ENCODE assay signal across 8 cellular contexts in the genomic region with DNA sequence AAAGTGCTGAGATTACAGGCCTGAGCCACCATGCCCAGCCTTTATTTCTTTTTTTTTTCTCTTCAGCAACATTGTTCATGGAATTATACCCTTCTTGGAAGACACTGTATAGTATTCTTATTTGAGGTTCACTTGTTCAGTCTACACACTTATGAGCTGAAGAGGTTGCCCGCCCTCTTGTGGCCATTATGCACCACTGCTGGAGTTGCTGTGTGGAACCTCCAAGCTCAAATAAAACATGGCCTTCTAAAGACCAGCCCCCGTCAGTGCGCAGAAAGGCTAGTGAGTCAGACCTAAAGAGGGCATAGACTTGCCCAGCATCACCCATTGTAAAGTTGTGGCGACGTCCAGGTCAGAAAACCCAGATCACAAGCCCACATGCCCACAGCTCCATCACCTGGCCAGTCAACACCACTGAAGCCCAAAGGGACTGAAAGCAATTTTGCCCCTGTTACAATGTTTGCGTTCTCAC. TPM values are rescaled to one million over a fixed set of nuclear protein-coding genes. Genes with fewer than 3 reads are reported as not detected.
DNase-seq lines count a peak whose midpoint lies in the region; ATAC-seq and TF ChIP-seq lines count a peak whose summit lies in the region.

No MANE protein-coding gene starts in this region.

- H3K27me3 ChIP-seq in OCI-LY1 (ENCODE audit: insufficient read depth, low read length) (no peaks in the 10 kb centered on the region), esophagus squamous epithelium (no peaks in the 10 kb centered on the region)

- no peaks in the 10 kb centered on the region for H4K20me1 ChIP-seq in OCI-LY1 (ENCODE audit: insufficient read depth, low read length)

- H3F3A ChIP-seq in OCI-LY1 (ENCODE audit: insufficient read depth, low read length), result 0 out of 2 replicates have a peak, but pooled peaks cover 3% of the 10 kb centered on the region

- peaks cover 8% of the 10 kb centered on the region for H3K4me1 ChIP-seq in OCI-LY1 (ENCODE audit: insufficient read depth, low read length, severe bottlenecking)
- peaks cover 0 to 26% (median 5%) of the 10 kb centered on the region in 3 donors for H3K4me1 ChIP-seq in esophagus squamous epithelium

- ATAC-seq in GM19035 (IDR thresholded peaks at IDR 0.05; ENCODE audit: unreplicated experiment), result peak; percentile 73
- ATAC-seq in natural killer cell treated with Interleukin-12 subunit alpha and Interleukin-12 subunit beta and Interleukin-15 and Interleukin-18, amount 100 ng/mL, for 72 hours, result peak; percentile 79 to 85

- H3K27ac ChIP-seq in OCI-LY1 (ENCODE audit: low read depth, low read length, poor library complexity, severe bottlenecking) (no peak overlapping the region), esophagus squamous epithelium (no peak overlapping the region), substantia nigra (ENCODE audit: low read depth, low read length, poor library complexity, severe bottlenecking) (peak overlapping the region; percentile 91)

- no peaks in the 10 kb centered on the region for H3K36me3 ChIP-seq in OCI-LY1 (ENCODE audit: insufficient read depth, low read length)
- peaks cover 0 to 17% (median 0%) of the 10 kb centered on the region in 3 donors for H3K36me3 ChIP-seq in esophagus squamous epithelium

- DNase-seq in AG10803 (ENCODE audit: low read depth) (peak; percentile 87), HuH-7.5 (ENCODE audit: low spot score) (peak; percentile 48), activated T-cell treated with anti-CD3 and anti-CD28 coated beads for 24 hours (ENCODE audit: low read depth) (peak; percentile 50), esophagus squamous epithelium (lab: John Stamatoyannopoulos, UW) (no peak), substantia nigra (lab: John Stamatoyannopoulos, UW) (peak in 43 of 49 donors; percentile 15 to 86 (median 61))
- DNase-seq in natural killer cell treated with Interleukin-12 subunit alpha and Interleukin-12 subunit beta and Interleukin-15 and Interleukin-18, amount 100 ng/mL, for 72 hours (ENCODE audit: low spot score), result peak; percentile 70

- no peaks in the 10 kb centered on the region for H3K27me3 Mint-ChIP-seq in natural killer cell treated with Interleukin-12 subunit alpha and Interleukin-12 subunit beta and Interleukin-15 and Interleukin-18, amount 100 ng/mL, for 72 hours

- H3K4me2 ChIP-seq in OCI-LY1 (ENCODE audit: low read length), result peak overlapping the region; percentile 22; the same call in 1 of the 2 replicates

- intact Hi-C loops in esophagus squamous epithelium (cut with DNase I), result loop anchor here (5.0 kb wide), 1 partner anchor 41 kb away; no protein-coding TSS in a partner anchor

- H3K9me3 Mint-ChIP-seq in natural killer cell treated with Interleukin-12 subunit alpha and Interleukin-12 subunit beta and Interleukin-15 and Interleukin-18, amount 100 ng/mL, for 72 hours, result no peaks in the 10 kb centered on the region

- no peaks in the 10 kb centered on the region for H3K36me3 Mint-ChIP-seq in natural killer cell treated with Interleukin-12 subunit alpha and Interleukin-12 subunit beta and Interleukin-15 and Interleukin-18, amount 100 ng/mL, for 72 hours

- H3K4me1 Mint-ChIP-seq in natural killer cell treated with Interleukin-12 subunit alpha and Interleukin-12 subunit beta and Interleukin-15 and Interleukin-18, amount 100 ng/mL, for 72 hours (ENCODE audit: low read depth in 2 of 2), result peaks cover 0 to 3% of the 10 kb centered on the region in 2 donors

- 0 to 6% methylated on average over 3 to 6 of the region's 6 CpGs for WGBS in esophagus squamous epithelium, 2 donors

- H3K79me2 ChIP-seq in OCI-LY1 (ENCODE audit: insufficient read depth, low read length), result no peaks in the 10 kb centered on the region

- TF ChIP-seq POLR2A in esophagus squamous epithelium (IDR thresholded peaks at IDR 0.05), result no peak

- no peak overlapping the region for H3K4me3 Mint-ChIP-seq in natural killer cell treated with Interleukin-12 subunit alpha and Interleukin-12 subunit beta and Interleukin-15 and Interleukin-18, amount 100 ng/mL, for 72 hours

- H2AFZ ChIP-seq in OCI-LY1 (ENCODE audit: low read length), result no peak overlapping the region

- H3K27ac Mint-ChIP-seq in natural killer cell treated with Interleukin-12 subunit alpha and Interleukin-12 subunit beta and Interleukin-15 and Interleukin-18, amount 100 ng/mL, for 72 hours, result no peak overlapping the region

- H3K4me3 ChIP-seq in AG10803 (ENCODE audit: low read length), result no peak overlapping the region
- H3K4me3 ChIP-seq in OCI-LY1 (ENCODE audit: low read depth, low read length, poor library complexity, severe bottlenecking), result no peak overlapping the region
- H3K4me3 ChIP-seq in esophagus squamous epithelium, result no peak overlapping the region

- no peaks in the 10 kb centered on the region for H3K9me3 ChIP-seq in OCI-LY1 (ENCODE audit: low read length)
- H3K9me3 ChIP-seq in esophagus squamous epithelium, result no peaks in the 10 kb centered on the region

- H3K9me2 ChIP-seq in OCI-LY1 (ENCODE audit: low read depth, low read length), result no peaks in the 10 kb centered on the region

- no peak overlapping the region for H3K9ac ChIP-seq in OCI-LY1 (ENCODE audit: low read length)

- TF ChIP-seq CTCF in AG10803 (conservative IDR thresholded peaks at IDR 0.05; ENCODE audit: low read length), result peak; percentile 98
- peak; percentile 99 for TF ChIP-seq CTCF in OCI-LY1 (IDR thresholded peaks at IDR 0.05; ENCODE audit: low read length)
- TF ChIP-seq CTCF in esophagus squamous epithelium (IDR thresholded peaks at IDR 0.05), result peak; percentile 56 to 94 (median 94)

RNA-seq across cellular contexts. Expression of a gene that starts 20.4 kb away (rescaled TPM):
- 1 to 10 TPM; 1.7 to 4.6 (median 3.1) TPM for total RNA-seq in esophagus squamous epithelium
- total RNA-seq in natural killer cell treated with Interleukin-12 subunit alpha and Interleukin-12 subunit beta and Interleukin-15 and Interleukin-18, amount 100 ng/mL, for 72 hours, result not detected

RNA-seq across cellular contexts. Expression of a gene that starts 24.1 kb away (rescaled TPM):
- total RNA-seq in esophagus squamous epithelium, result 1 to 10 TPM; 1.9 to 7.8 (median 6.8) TPM
- total RNA-seq in natural killer cell treated with Interleukin-12 subunit alpha and Interleukin-12 subunit beta and Interleukin-15 and Interleukin-18, amount 100 ng/mL, for 72 hours, result 10 to 100 TPM; 23.3 to 87.5 TPM

RNA-seq across cellular contexts. Expression of a gene that starts 25.3 kb away (rescaled TPM):
- total RNA-seq in esophagus squamous epithelium, result 10 to 100 TPM; 23.9 to 36.7 (median 28.1) TPM
- 10 to 100 TPM; 46.7 to 61.7 TPM for total RNA-seq in natural killer cell treated with Interleukin-12 subunit alpha and Interleukin-12 subunit beta and Interleukin-15 and Interleukin-18, amount 100 ng/mL, for 72 hours

RNA-seq across cellular contexts. Expression of a gene that starts 47.2 kb away (rescaled TPM):
- total RNA-seq in esophagus squamous epithelium, result not detected
- total RNA-seq in natural killer cell treated with Interleukin-12 subunit alpha and Interleukin-12 subunit beta and Interleukin-15 and Interleukin-18, amount 100 ng/mL, for 72 hours, result not detected

RNA-seq across cellular contexts. Expression of a gene that starts 48.6 kb away (rescaled TPM):
- total RNA-seq in esophagus squamous epithelium, result 10 to 100 TPM in 1 of 4 donors, 1 to 10 TPM in 3; 1.4 to 10.7 (median 5.0) TPM
- total RNA-seq in natural killer cell treated with Interleukin-12 subunit alpha and Interleukin-12 subunit beta and Interleukin-15 and Interleukin-18, amount 100 ng/mL, for 72 hours, result not detected
